In the genomic region with DNA sequence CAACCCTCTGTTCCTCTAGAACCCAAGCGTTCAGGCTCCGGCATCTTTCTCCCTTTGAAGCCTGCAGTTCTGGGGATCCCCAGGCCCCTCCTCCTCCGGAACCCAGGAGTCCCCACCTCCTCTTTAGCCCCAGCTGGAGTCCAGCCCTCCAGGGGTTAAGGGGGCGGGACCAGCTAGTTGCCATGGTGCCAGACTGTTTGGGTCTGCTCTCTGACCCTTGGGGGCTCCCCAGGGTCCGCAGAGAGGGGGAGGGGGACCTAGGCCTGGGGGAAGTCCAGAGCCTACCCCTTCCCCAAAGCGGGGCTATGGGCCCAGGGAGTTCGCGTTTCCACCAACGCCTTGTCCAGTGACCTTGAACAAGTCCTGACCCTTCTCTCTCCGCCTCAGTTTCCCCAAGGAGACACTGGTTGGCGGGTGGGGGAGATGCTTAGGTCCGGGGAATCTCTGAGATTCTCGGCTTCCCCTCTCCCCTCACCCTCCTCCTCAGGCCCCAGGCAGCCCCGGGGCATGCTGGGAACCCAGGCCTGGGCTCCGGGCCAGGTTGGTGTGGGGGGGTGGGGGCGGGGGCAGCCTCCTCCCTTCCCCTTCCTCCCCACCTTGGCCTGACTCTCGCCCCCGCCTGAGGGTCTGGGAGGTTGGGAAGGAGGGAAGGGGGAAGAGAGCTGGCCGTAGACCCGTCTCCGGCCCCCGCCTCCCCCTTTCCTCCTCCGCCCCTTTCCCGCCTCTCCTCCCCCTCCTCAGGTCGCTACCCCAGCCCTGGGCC, we compare ENCODE assay signal across 9 cellular contexts. TPM values are rescaled to one million over a fixed set of nuclear protein-coding genes. Genes with fewer than 3 reads are reported as not detected.
DNase-seq lines count a peak whose midpoint lies in the region; ATAC-seq, FAIRE-seq and TF ChIP-seq lines count a peak whose summit lies in the region.
"Had no signal": no experiment of that assay in that cellular context is flagged by ENCODE, and none has a peak within 500 bp of the region (broad histone marks: within the 10 kb centered on the region; RNA-seq: fewer than 3 reads in every experiment).

No MANE protein-coding gene starts in this region.

- DNase-seq in GM12891 (ENCODE audit: insufficient read length, low spot score) (peak; percentile 66), NCI-H526 (lab: John Stamatoyannopoulos, UW) (peak; percentile 62 to 81), activated T-cell treated with anti-CD3 and anti-CD28 coated beads for 4 hours (peak; percentile 42), epithelial cell of esophagus (ENCODE audit: low read depth) (peak; percentile 59), midbrain (lab: John Stamatoyannopoulos, UW) (peak; percentile 81)
- DNase-seq in stimulated activated effector memory CD8-positive, alpha-beta T cell treated with anti-CD3 and anti-CD28 coated beads, Interleukin-12 subunit alpha, Interleukin-12 subunit beta, amount 100 ng/mL, for 72 hours (ENCODE audit: low spot score in 2 of 2): peak in 1 of 2 donors; percentile 62

- H3K4me3 ChIP-seq in epithelial cell of esophagus (ENCODE audit: low read length): peak overlapping the region; percentile 85

- FAIRE-seq in GM12891 (lab: Jason Lieb, UNC): no peak
- FAIRE-seq: endometrium had no signal

- TF ChIP-seq CTCF in epithelial cell of esophagus (IDR thresholded peaks at IDR 0.05; ENCODE audit: insufficient read depth, low read depth, low read length, missing control alignments): no peak

- H3K4me3 Mint-ChIP-seq in stimulated activated effector memory CD8-positive, alpha-beta T cell treated with anti-CD3 and anti-CD28 coated beads, Interleukin-12 subunit alpha, Interleukin-12 subunit beta, amount 100 ng/mL, for 72 hours: peak overlapping the region; percentile 76

- H3K27ac Mint-ChIP-seq in stimulated activated effector memory CD8-positive, alpha-beta T cell treated with anti-CD3 and anti-CD28 coated beads, Interleukin-12 subunit alpha, Interleukin-12 subunit beta, amount 100 ng/mL, for 72 hours: peak overlapping the region; percentile 90

- H3K9me3 Mint-ChIP-seq in stimulated activated effector memory CD8-positive, alpha-beta T cell treated with anti-CD3 and anti-CD28 coated beads, Interleukin-12 subunit alpha, Interleukin-12 subunit beta, amount 100 ng/mL, for 72 hours: no peaks in the 10 kb centered on the region

- ATAC-seq in stimulated activated effector memory CD8-positive, alpha-beta T cell treated with anti-CD3 and anti-CD28 coated beads, Interleukin-12 subunit alpha, Interleukin-12 subunit beta, amount 100 ng/mL, for 72 hours: peak; percentile 77
- ATAC-seq in GM21723 (IDR thresholded peaks at IDR 0.05; ENCODE audit: unreplicated experiment): no peak
- ATAC-seq in HG03196 (IDR thresholded peaks at IDR 0.05; ENCODE audit: unreplicated experiment): no peak

- H3K36me3 Mint-ChIP-seq in stimulated activated effector memory CD8-positive, alpha-beta T cell treated with anti-CD3 and anti-CD28 coated beads, Interleukin-12 subunit alpha, Interleukin-12 subunit beta, amount 100 ng/mL, for 72 hours: no peaks in the 10 kb centered on the region

- no peak for TF ChIP-seq POLR2A in GM12891 (IDR thresholded peaks at IDR 0.05; ENCODE audit: low read depth, low read length)

- peaks cover 37% of the 10 kb centered on the region for H3K4me1 Mint-ChIP-seq in stimulated activated effector memory CD8-positive, alpha-beta T cell treated with anti-CD3 and anti-CD28 coated beads, Interleukin-12 subunit alpha, Interleukin-12 subunit beta, amount 100 ng/mL, for 72 hours

TF ChIP-seq in GM12891, 5 proteins besides CTCF, POLR2A, EP300 and RAD21:
- no peak for TF ChIP-seq SPI1 (IDR thresholded peaks at IDR 0.05; ENCODE audit: low read depth, low read length)
- no peak for TF ChIP-seq PAX5 (IDR thresholded peaks at IDR 0.05; ENCODE audit: insufficient read depth, low read length, severe bottlenecking)

RNA-seq across cellular contexts. Expression of a gene that starts 2.6 kb away (rescaled TPM):
- 2.9 TPM for polyA plus RNA-seq in GM12891 (2012; ENCODE audit: low read depth, missing spikeins)

RNA-seq across cellular contexts. Expression of a gene that starts 33.3 kb away (rescaled TPM):
- polyA plus RNA-seq in GM12891 (2012; ENCODE audit: low read depth, missing spikeins): not detected

RNA-seq across cellular contexts. Expression of a gene that starts 43.9 kb away (rescaled TPM):
- polyA plus RNA-seq in GM12891 (2012; ENCODE audit: low read depth, missing spikeins): not detected
